12 cellular contexts compared by ENCODE assay signal in the genomic region with DNA sequence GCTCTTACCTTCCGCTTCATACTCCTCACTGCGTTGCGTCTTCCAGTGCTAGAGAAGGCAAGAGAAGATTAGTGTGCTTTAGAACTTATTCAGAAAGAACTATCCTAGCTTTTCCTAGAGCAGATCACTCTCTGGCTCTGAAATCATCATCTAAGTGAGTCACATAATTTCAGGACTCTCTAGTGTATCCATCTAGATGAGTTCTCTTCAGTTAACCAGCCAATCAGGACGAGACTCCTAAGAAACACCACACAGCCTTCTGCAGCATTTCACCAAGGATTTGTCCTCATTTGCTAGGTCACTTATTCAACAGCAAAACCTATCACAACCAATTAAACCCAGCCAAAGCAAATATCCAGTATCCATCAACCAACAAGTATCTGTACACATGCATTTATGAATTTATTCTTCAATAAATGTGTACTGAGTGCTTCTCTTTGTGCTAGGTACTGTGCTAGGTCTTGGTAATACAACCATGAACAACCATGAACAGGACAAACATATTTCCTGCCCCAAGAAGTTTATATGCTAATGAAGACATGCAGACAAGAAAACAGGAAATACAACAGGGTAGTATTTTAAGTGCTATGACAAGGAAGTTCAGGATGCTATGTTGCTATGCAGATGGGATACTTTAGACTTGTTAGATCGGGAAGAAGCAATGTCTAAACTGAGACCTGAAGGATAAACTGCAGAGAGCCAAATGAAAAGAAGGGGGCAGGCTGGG. TPM values are rescaled to one million over a fixed set of nuclear protein-coding genes. Genes with fewer than 3 reads are reported as not detected.
A peak's percentile ranks its signal among the peaks of the same experiment; 100 is the strongest.
DNase-seq lines count a peak whose midpoint lies in the region; TF ChIP-seq lines count a peak whose summit lies in the region.
"Had no signal": no experiment of that assay in that cellular context is flagged by ENCODE, and none has a peak within 500 bp of the region (broad histone marks: within the 10 kb centered on the region; RNA-seq: fewer than 3 reads in every experiment).

No MANE protein-coding gene starts in this region.

- H3K36me3 Mint-ChIP-seq in glutamatergic neuron (ENCODE audit: unreplicated experiment): peaks cover 4% of the 10 kb centered on the region

- H3K9me3 Mint-ChIP-seq in glutamatergic neuron (ENCODE audit: unreplicated experiment): peaks cover 3% of the 10 kb centered on the region
- H3K9me3 Mint-ChIP-seq: nephron had no signal

- peak overlapping the region; percentile 48 for H3K27ac Mint-ChIP-seq in glutamatergic neuron (ENCODE audit: unreplicated experiment)

- peaks cover 5% of the 10 kb centered on the region for H3K27me3 Mint-ChIP-seq in glutamatergic neuron (ENCODE audit: unreplicated experiment)

- H3K4me3 Mint-ChIP-seq in glutamatergic neuron (ENCODE audit: unreplicated experiment): no peak overlapping the region
- H3K4me3 Mint-ChIP-seq: nephron had no signal

- peak overlapping the region; percentile 5; the same call in 1 of the 2 replicates for H3K27ac ChIP-seq in VCaP

- no peak for TF ChIP-seq CTCF in VCaP (conservative IDR thresholded peaks at IDR 0.05)
- TF ChIP-seq CTCF in glutamatergic neuron (IDR thresholded peaks at IDR 0.05; ENCODE audit: partially characterized antibody, unreplicated experiment): no peak

- H3K4me1 Mint-ChIP-seq in glutamatergic neuron (ENCODE audit: low read depth, unreplicated experiment): peaks cover 37% of the 10 kb centered on the region

- DNase-seq in AG08395 (ENCODE audit: low spot score): peak; percentile 40
- DNase-seq in Daoy (ENCODE audit: low read depth): peak; percentile 13
- DNase-seq in glutamatergic neuron: no peak
- no peak for DNase-seq in NCI-H510A (lab: John Stamatoyannopoulos, UW)
- no peak for DNase-seq in SHP77 treated with DMSO at 0.1 percent for 48 hours (lab: John Stamatoyannopoulos, UW)
- DNase-seq in OCI-M2 (lab: John Stamatoyannopoulos, UW; ENCODE audit: unreplicated experiment): no peak
- DNase-seq in activated CD4-positive, CD25-positive, alpha-beta regulatory T cell treated with anti-CD3 and anti-CD28 coated beads, Interleukin-2, amount 50 U/mL, for 72 hours: no peak
- DNase-seq: erythroblast, NCI-H146, T1000 had no signal

RNA-seq across cellular contexts. Expression of a gene that starts 52.0 kb away (rescaled TPM):
- total RNA-seq in Daoy (2014; rRNA removed; shearing (Covaris generic)): 44.9 and 51.2 TPM in 2 replicates
- 104 TPM for total RNA-seq in glutamatergic neuron (ENCODE audit: unreplicated experiment)

Comparison
In these comparisons a context has a peak if more than half of its experiments do, and no peak if none do; other contexts are left out.
1. DNase-seq: peak in AG08395 (single experiment) and Daoy (single experiment); none in glutamatergic neuron (single experiment), NCI-H510A (single experiment), SHP77 treated with DMSO at 0.1 percent for 48 hours (single experiment), OCI-M2 (single experiment) and activated CD4-positive, CD25-positive, alpha-beta regulatory T cell treated with anti-CD3 and anti-CD28 coated beads, Interleukin-2, amount 50 U/mL, for 72 hours (single experiment).